1 cellular context compared by ENCODE assay signal in the genomic region with DNA sequence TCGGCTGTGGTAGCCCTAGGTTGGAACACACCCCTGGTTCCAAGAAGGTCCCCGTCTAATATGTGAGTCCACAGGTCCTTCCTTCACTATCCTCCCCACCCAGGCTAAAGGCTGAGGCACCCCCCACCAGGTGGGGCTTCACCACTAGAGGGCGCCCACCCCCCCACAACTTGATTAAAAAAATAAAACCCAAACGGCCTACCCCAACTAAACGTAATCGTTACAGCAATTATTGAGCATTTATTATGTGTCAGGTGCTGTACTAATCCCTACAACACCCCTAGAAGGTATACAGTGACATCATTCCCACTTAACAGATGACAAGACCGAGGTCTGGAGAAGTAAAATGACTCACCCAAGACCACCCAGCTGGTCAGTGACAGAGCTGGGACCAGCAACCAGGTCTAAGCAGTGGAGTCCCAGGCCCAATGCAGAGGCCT.
TF ChIP-seq lines count a peak whose summit lies in the region.

No MANE protein-coding gene starts in this region.

TF ChIP-seq in GM12878, 131 proteins besides CTCF, POLR2A, EP300 and RAD21 (continued from another document):
- TF ChIP-seq, protein P1, sequence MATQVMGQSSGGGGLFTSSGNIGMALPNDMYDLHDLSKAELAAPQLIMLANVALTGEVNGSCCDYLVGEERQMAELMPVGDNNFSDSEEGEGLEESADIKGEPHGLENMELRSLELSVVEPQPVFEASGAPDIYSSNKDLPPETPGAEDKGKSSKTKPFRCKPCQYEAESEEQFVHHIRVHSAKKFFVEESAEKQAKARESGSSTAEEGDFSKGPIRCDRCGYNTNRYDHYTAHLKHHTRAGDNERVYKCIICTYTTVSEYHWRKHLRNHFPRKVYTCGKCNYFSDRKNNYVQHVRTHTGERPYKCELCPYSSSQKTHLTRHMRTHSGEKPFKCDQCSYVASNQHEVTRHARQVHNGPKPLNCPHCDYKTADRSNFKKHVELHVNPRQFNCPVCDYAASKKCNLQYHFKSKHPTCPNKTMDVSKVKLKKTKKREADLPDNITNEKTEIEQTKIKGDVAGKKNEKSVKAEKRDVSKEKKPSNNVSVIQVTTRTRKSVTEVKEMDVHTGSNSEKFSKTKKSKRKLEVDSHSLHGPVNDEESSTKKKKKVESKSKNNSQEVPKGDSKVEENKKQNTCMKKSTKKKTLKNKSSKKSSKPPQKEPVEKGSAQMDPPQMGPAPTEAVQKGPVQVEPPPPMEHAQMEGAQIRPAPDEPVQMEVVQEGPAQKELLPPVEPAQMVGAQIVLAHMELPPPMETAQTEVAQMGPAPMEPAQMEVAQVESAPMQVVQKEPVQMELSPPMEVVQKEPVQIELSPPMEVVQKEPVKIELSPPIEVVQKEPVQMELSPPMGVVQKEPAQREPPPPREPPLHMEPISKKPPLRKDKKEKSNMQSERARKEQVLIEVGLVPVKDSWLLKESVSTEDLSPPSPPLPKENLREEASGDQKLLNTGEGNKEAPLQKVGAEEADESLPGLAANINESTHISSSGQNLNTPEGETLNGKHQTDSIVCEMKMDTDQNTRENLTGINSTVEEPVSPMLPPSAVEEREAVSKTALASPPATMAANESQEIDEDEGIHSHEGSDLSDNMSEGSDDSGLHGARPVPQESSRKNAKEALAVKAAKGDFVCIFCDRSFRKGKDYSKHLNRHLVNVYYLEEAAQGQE (IDR thresholded peaks at IDR 0.05; ENCODE audit: low read depth, low read length): no peak
- no peak for TF ChIP-seq MYB (IDR thresholded peaks at IDR 0.05; ENCODE audit: borderline replicate concordance, low read depth, low read length)
